Comparison of ENCODE assay signal across 30 cellular contexts in the genomic region with DNA sequence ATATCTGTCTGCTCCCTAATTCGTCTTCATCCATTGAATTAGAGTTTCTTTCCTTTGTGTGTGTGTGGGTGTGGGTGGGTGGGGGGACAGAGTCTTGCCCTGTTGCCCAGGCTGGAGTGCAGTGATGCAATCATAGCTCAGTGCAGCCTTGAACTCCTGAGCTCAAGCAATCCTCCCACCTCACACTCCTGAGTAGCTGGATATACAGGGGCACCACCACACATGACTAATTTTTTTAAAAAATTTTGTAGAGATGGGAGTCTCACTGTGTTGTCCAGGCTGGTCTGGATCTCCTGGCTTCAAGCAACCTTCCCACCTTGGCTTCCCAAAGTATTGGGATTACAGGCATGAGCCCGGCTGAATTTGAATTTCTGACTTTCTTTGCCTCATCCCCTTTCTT.
"Had no signal": no experiment of that assay in that cellular context is flagged by ENCODE, and none has a peak within 500 bp of the region (broad histone marks: within the 10 kb centered on the region; RNA-seq: fewer than 3 reads in every experiment).

No MANE protein-coding gene starts in this region.

- H3K4me3 ChIP-seq: ascending aorta, breast epithelium, cardiac muscle cell, colonic mucosa, esophagus squamous epithelium, gastroesophageal sphincter had no signal

- H3K9me3 ChIP-seq: ascending aorta, breast epithelium, colonic mucosa, esophagus squamous epithelium, gastroesophageal sphincter had no signal

- H3K4me1 ChIP-seq: ascending aorta, breast epithelium, colonic mucosa, gastroesophageal sphincter had no signal

- H3K27ac Mint-ChIP-seq: activated CD4-positive, alpha-beta memory T cell treated with anti-CD3 and anti-CD28 coated beads for 36 hours; activated CD4-positive, alpha-beta T cell treated with anti-CD3 and anti-CD28 coated beads for 36 hours; activated CD4-positive, alpha-beta T cell treated with anti-CD3 and anti-CD28 coated beads, Interleukin-2, amount 10 ng/mL, durations not matched to agents 24 days and 14 days; activated CD8-positive, alpha-beta memory T cell treated with anti-CD3 and anti-CD28 coated beads, Interleukin-2, amount 10 ng/mL, durations not matched to agents 7 days and 5 days; activated naive CD8-positive, alpha-beta T cell treated with anti-CD3 and anti-CD28 coated beads, Interleukin-2, amount 10 ng/mL, durations not matched to agents 7 days and 5 days; activated T-helper 1 cell treated with anti-CD3 and anti-CD28 coated beads, Interleukin-12 subunit alpha, Interleukin-12 subunit beta, Interleukin-2, Interleukin-4 antibody, amounts not matched to agents 30 ng/mL and 10 ng/mL and 1 ng/mL, durations not matched to agents 14 hours and 24 hours and 36 hours had no signal

- H3K4me1 Mint-ChIP-seq: brain had no signal

- H3K27me3 Mint-ChIP-seq: activated CD4-positive, alpha-beta memory T cell treated with anti-CD3 and anti-CD28 coated beads for 36 hours; activated CD4-positive, alpha-beta T cell treated with anti-CD3 and anti-CD28 coated beads for 36 hours; activated CD8-positive, alpha-beta memory T cell treated with anti-CD3 and anti-CD28 coated beads, Interleukin-2, amount 10 ng/mL, durations not matched to agents 7 days and 5 days; activated naive CD4-positive, alpha-beta T cell treated with anti-CD3 and anti-CD28 coated beads, Interleukin-2, amount 10 ng/mL, durations not matched to agents 7 days and 5 days had no signal

- FAIRE-seq: endometrium, endothelial cell of umbilical vein had no signal

- DNase-seq: activated CD4-positive, alpha-beta memory T cell treated with anti-CD3 and anti-CD28 coated beads for 36 hours; activated CD4-positive, alpha-beta T cell treated with anti-CD3 and anti-CD28 coated beads for 36 hours; activated CD4-positive, alpha-beta T cell treated with anti-CD3 and anti-CD28 coated beads, Interleukin-2, amount 10 ng/mL, durations not matched to agents 24 days and 14 days; activated CD4-positive, CD25-positive, alpha-beta regulatory T cell; activated CD4-positive, CD25-positive, alpha-beta regulatory T cell treated with anti-CD3 and anti-CD28 coated beads, Interleukin-2, amount 50 U/mL, for 72 hours; activated CD8-positive, alpha-beta memory T cell treated with anti-CD3 and anti-CD28 coated beads, Interleukin-2, amount 50 U/mL, for 4 hours; activated CD8-positive, alpha-beta T cell treated with anti-CD3 and anti-CD28 coated beads, Interleukin-2, amount 10 ng/mL, durations not matched to agents 7 days and 5 days; activated gamma-delta T cell; activated naive CD4-positive, alpha-beta T cell; activated naive CD4-positive, alpha-beta T cell treated with anti-CD3 and anti-CD28 coated beads, Interleukin-2, amount 10 ng/mL, durations not matched to agents 7 days and 5 days; activated naive CD8-positive, alpha-beta T cell treated with anti-CD3 and anti-CD28 coated beads, Interleukin-2, amount 10 ng/mL, durations not matched to agents 7 days and 5 days; activated T-cell treated with anti-CD3 and anti-CD28 coated beads, Interleukin-2, amount 50 U/mL, for 1 hour; activated T-cell treated with anti-CD3 and anti-CD28 coated beads, Interleukin-2, amount 50 U/mL, for 48 hours; central memory CD4-positive, alpha-beta T cell; cerebellar nuclear complex; colonic mucosa; effector CD8-positive, alpha-beta T cell; esophagus squamous epithelium; foreskin melanocyte had no signal

- H3K4me3 Mint-ChIP-seq: activated CD4-positive, alpha-beta memory T cell treated with anti-CD3 and anti-CD28 coated beads for 36 hours; activated CD4-positive, alpha-beta T cell treated with anti-CD3 and anti-CD28 coated beads for 36 hours; activated CD4-positive, alpha-beta T cell treated with anti-CD3 and anti-CD28 coated beads, Interleukin-2, amount 10 ng/mL, durations not matched to agents 24 days and 14 days; activated CD8-positive, alpha-beta memory T cell treated with anti-CD3 and anti-CD28 coated beads, Interleukin-2, amount 10 ng/mL, durations not matched to agents 7 days and 5 days; activated CD8-positive, alpha-beta T cell treated with anti-CD3 and anti-CD28 coated beads, Interleukin-2, amount 10 ng/mL, durations not matched to agents 7 days and 5 days; activated naive CD4-positive, alpha-beta T cell treated with anti-CD3 and anti-CD28 coated beads, Interleukin-2, amount 10 ng/mL, durations not matched to agents 7 days and 5 days; activated T-helper 1 cell treated with anti-CD3 and anti-CD28 coated beads, Interleukin-12 subunit alpha, Interleukin-12 subunit beta, Interleukin-2, Interleukin-4 antibody, amounts not matched to agents 30 ng/mL and 10 ng/mL and 1 ng/mL, durations not matched to agents 14 hours and 24 hours and 36 hours; brain had no signal

- H3K27me3 ChIP-seq: ascending aorta, breast epithelium, cardiac muscle cell, colonic mucosa, esophagus squamous epithelium, gastroesophageal sphincter had no signal

- H3K36me3 Mint-ChIP-seq: activated CD4-positive, alpha-beta memory T cell treated with anti-CD3 and anti-CD28 coated beads for 36 hours; activated CD8-positive, alpha-beta memory T cell treated with anti-CD3 and anti-CD28 coated beads, Interleukin-2, amount 10 ng/mL, durations not matched to agents 7 days and 5 days; activated naive CD4-positive, alpha-beta T cell treated with anti-CD3 and anti-CD28 coated beads, Interleukin-2, amount 10 ng/mL, durations not matched to agents 7 days and 5 days; activated naive CD4-positive, alpha-beta T cell treated with anti-CD3 and anti-CD28 coated beads, Interleukin-2, amount 50 U/mL, for 72 hours; activated naive CD8-positive, alpha-beta T cell treated with anti-CD3 and anti-CD28 coated beads, Interleukin-2, amount 10 ng/mL, durations not matched to agents 7 days and 5 days; brain had no signal

- H3K36me3 ChIP-seq: ascending aorta, breast epithelium, cardiac muscle cell, colonic mucosa, esophagus squamous epithelium, gastroesophageal sphincter had no signal

- ATAC-seq: activated CD8-positive, alpha-beta T cell treated with anti-CD3 and anti-CD28 coated beads, Interleukin-2, amount 10 ng/mL, durations not matched to agents 7 days and 5 days; gastroesophageal sphincter had no signal

- H3K9me3 Mint-ChIP-seq: activated CD4-positive, alpha-beta memory T cell treated with anti-CD3 and anti-CD28 coated beads for 36 hours; activated CD4-positive, alpha-beta T cell treated with anti-CD3 and anti-CD28 coated beads, Interleukin-2, amount 10 ng/mL, durations not matched to agents 24 days and 14 days; activated naive CD4-positive, alpha-beta T cell treated with anti-CD3 and anti-CD28 coated beads, Interleukin-2, amount 10 ng/mL, durations not matched to agents 7 days and 5 days; activated naive CD4-positive, alpha-beta T cell treated with anti-CD3 and anti-CD28 coated beads, Interleukin-2, amount 50 U/mL, for 72 hours; activated naive CD8-positive, alpha-beta T cell treated with anti-CD3 and anti-CD28 coated beads, Interleukin-2, amount 10 ng/mL, durations not matched to agents 7 days and 5 days; activated T-helper 1 cell treated with anti-CD3 and anti-CD28 coated beads, Interleukin-12 subunit alpha, Interleukin-12 subunit beta, Interleukin-2, Interleukin-4 antibody, amounts not matched to agents 30 ng/mL and 10 ng/mL and 1 ng/mL, durations not matched to agents 14 hours and 24 hours and 36 hours; brain had no signal

- H3K27ac ChIP-seq: ascending aorta, breast epithelium, cardiac muscle cell, colonic mucosa, epithelial cell of prostate, esophagus squamous epithelium, gastroesophageal sphincter had no signal
